In genomic region chr14:61151276-61151675, GRCh38 we compare ENCODE assay signal across 19 cellular contexts.
DNase-seq lines count a peak whose midpoint lies in the region; ATAC-seq and TF ChIP-seq lines count a peak whose summit lies in the region.
"Had no signal": no experiment of that assay in that cellular context is flagged by ENCODE, and none has a peak within 500 bp of the region (broad histone marks: within the 10 kb centered on the region; RNA-seq: fewer than 3 reads in every experiment).

No MANE protein-coding gene starts in this region.

- intact Hi-C loops in ascending aorta (cut with DNase I), result no loop called here

- DNase-seq in GM23248 (peak; percentile 24), ascending aorta (ENCODE audit: low spot score in 2 of 2) (no peak), foreskin fibroblast (peak; percentile 77 to 82), thoracic aorta (ENCODE audit: low spot score) (no peak), GM19238 (ENCODE audit: insufficient read length, low spot score) (no peak), right atrium auricular region (ENCODE audit: low spot score) (no peak), hepatocyte (ENCODE audit: low spot score) (no peak)
- DNase-seq in stimulated activated effector memory CD8-positive, alpha-beta T cell treated with anti-CD3 and anti-CD28 coated beads, Interleukin-12 subunit alpha, Interleukin-12 subunit beta, amount 100 ng/mL, for 72 hours (ENCODE audit: low spot score in 2 of 2), result no peak
- DNase-seq: DMS153, MM.1S, NCI-H1105, NCI-H1694 treated with DMSO at 0.1 percent for 48 hours, NCI-H446, NCI-H748 treated with DMSO at 0.1 percent for 48 hours, Right ventricle myocardium superior had no signal

- no peak overlapping the region; the same call in 1 of the 2 replicates for H3K27ac ChIP-seq in GM23248
- H3K27ac ChIP-seq in ascending aorta, result peak overlapping the region; percentile 88 to 92
- peak overlapping the region; percentile 87 to 91 for H3K27ac ChIP-seq in thoracic aorta
- H3K27ac ChIP-seq in right atrium auricular region, result no peak overlapping the region
- no peak overlapping the region for H3K27ac ChIP-seq in hepatocyte
- H3K27ac ChIP-seq: BLaER1 treated with 17β-estradiol and CSF1 and Interleukin-3, amounts not matched to agents 10 nM and 100 nM; HL-60; KMS-11 had no signal

- no peaks in the 10 kb centered on the region for H3K4me1 Mint-ChIP-seq in stimulated activated effector memory CD8-positive, alpha-beta T cell treated with anti-CD3 and anti-CD28 coated beads, Interleukin-12 subunit alpha, Interleukin-12 subunit beta, amount 100 ng/mL, for 72 hours

- no peak for TF ChIP-seq CTCF in ascending aorta (IDR thresholded peaks at IDR 0.05)
- TF ChIP-seq CTCF in foreskin fibroblast (IDR thresholded peaks at IDR 0.05; ENCODE audit: low read depth, low read length), result no peak
- TF ChIP-seq CTCF in thoracic aorta (IDR thresholded peaks at IDR 0.05), result no peak
- TF ChIP-seq CTCF in right atrium auricular region (IDR thresholded peaks at IDR 0.05), result no peak
- TF ChIP-seq CTCF in hepatocyte (IDR thresholded peaks at IDR 0.05; ENCODE audit: poor library complexity), result no peak

- H3K9me3 Mint-ChIP-seq in stimulated activated effector memory CD8-positive, alpha-beta T cell treated with anti-CD3 and anti-CD28 coated beads, Interleukin-12 subunit alpha, Interleukin-12 subunit beta, amount 100 ng/mL, for 72 hours, result no peaks in the 10 kb centered on the region

- H2AFZ ChIP-seq in GM23248, result no peak overlapping the region
- H2AFZ ChIP-seq in hepatocyte, result no peak overlapping the region

- H3K4me2 ChIP-seq in GM23248 (ENCODE audit: unreplicated experiment) (peak overlapping the region; percentile 9), hepatocyte (no peak overlapping the region)
- H3K4me2 ChIP-seq: BLaER1 treated with 17β-estradiol and CSF1 and Interleukin-3, amounts not matched to agents 10 nM and 100 nM; KMS-11 had no signal

- in situ Hi-C loops in GM23248 (cut with MboI), result no loop called here

- H3K36me3 ChIP-seq in GM23248 (ENCODE audit: low read depth), result no peaks in the 10 kb centered on the region
- no peaks in the 10 kb centered on the region for H3K36me3 ChIP-seq in ascending aorta
- H3K36me3 ChIP-seq in thoracic aorta, result no peaks in the 10 kb centered on the region
- no peaks in the 10 kb centered on the region for H3K36me3 ChIP-seq in right atrium auricular region
- H3K36me3 ChIP-seq in hepatocyte (replicated peaks; ENCODE audit: insufficient read depth, low read depth), result no peaks in the 10 kb centered on the region
- H3K36me3 ChIP-seq: BLaER1 treated with 17β-estradiol and CSF1 and Interleukin-3, amounts not matched to agents 10 nM and 100 nM had no signal

- H4K20me1 ChIP-seq in GM23248 (ENCODE audit: insufficient read depth) (no peaks in the 10 kb centered on the region), hepatocyte (ENCODE audit: insufficient read depth, poor library complexity, severe bottlenecking) (no peaks in the 10 kb centered on the region)
- H4K20me1 ChIP-seq: BLaER1 treated with 17β-estradiol and CSF1 and Interleukin-3, amounts not matched to agents 10 nM and 100 nM had no signal

- no peaks in the 10 kb centered on the region for H3K9me2 ChIP-seq in GM23248 (ENCODE audit: insufficient read depth)
- no peaks in the 10 kb centered on the region for H3K9me2 ChIP-seq in hepatocyte (replicated peaks; ENCODE audit: insufficient read depth)

- H3F3A ChIP-seq in GM23248 (ENCODE audit: insufficient read depth), result peaks cover 29% of the 10 kb centered on the region

- H3K4me1 ChIP-seq in GM23248 (ENCODE audit: insufficient read depth) (peaks cover 35% of the 10 kb centered on the region), ascending aorta (peaks cover 4 to 51% of the 10 kb centered on the region in 2 donors), thoracic aorta (ENCODE audit: control insufficient read depth in 1 of 2, low read depth in 2 of 2) (peaks cover 26 to 73% of the 10 kb centered on the region in 2 donors), right atrium auricular region (no peaks in the 10 kb centered on the region), hepatocyte (ENCODE audit: insufficient read depth) (peaks cover 6% of the 10 kb centered on the region)

- no peak overlapping the region for H3K27ac Mint-ChIP-seq in stimulated activated effector memory CD8-positive, alpha-beta T cell treated with anti-CD3 and anti-CD28 coated beads, Interleukin-12 subunit alpha, Interleukin-12 subunit beta, amount 100 ng/mL, for 72 hours

- H3K9me3 ChIP-seq in GM23248 (ENCODE audit: low read depth) (no peaks in the 10 kb centered on the region), ascending aorta (no peaks in the 10 kb centered on the region), thoracic aorta (no peaks in the 10 kb centered on the region), right atrium auricular region (no peaks in the 10 kb centered on the region), hepatocyte (ENCODE audit: low read depth) (no peaks in the 10 kb centered on the region)

- ATAC-seq in thoracic aorta (ENCODE audit: insufficient number of reproducible peaks, low FRiP score, low read depth), result peak; percentile 80
- no peak for ATAC-seq in stimulated activated effector memory CD8-positive, alpha-beta T cell treated with anti-CD3 and anti-CD28 coated beads, Interleukin-12 subunit alpha, Interleukin-12 subunit beta, amount 100 ng/mL, for 72 hours
- ATAC-seq: Panc1 had no signal

- H3K4me3 Mint-ChIP-seq in stimulated activated effector memory CD8-positive, alpha-beta T cell treated with anti-CD3 and anti-CD28 coated beads, Interleukin-12 subunit alpha, Interleukin-12 subunit beta, amount 100 ng/mL, for 72 hours, result no peak overlapping the region

- H3K4me3 ChIP-seq in GM23248 (no peak overlapping the region), ascending aorta (no peak overlapping the region), foreskin fibroblast (ENCODE audit: low read depth in 1 of 2, low read length in 2 of 2) (no peak overlapping the region), thoracic aorta (no peak overlapping the region), right atrium auricular region (no peak overlapping the region), hepatocyte (no peak overlapping the region)
- H3K4me3 ChIP-seq: BLaER1 treated with 17β-estradiol and CSF1 and Interleukin-3, amounts not matched to agents 10 nM and 100 nM had no signal

- WGBS in GM23248 (ENCODE audit: low coverage in 1 of 2, low lambda C conversion rate in 2 of 2, missing lambda C conversion rate in 2 of 2), 2 experiments, result 59 to 62% methylated on average over 3 of the region's 3 CpGs
- 97% methylated on average over 3 of the region's 3 CpGs for WGBS in hepatocyte (ENCODE audit: low lambda C conversion rate, missing lambda C conversion rate)

- H3K27me3 ChIP-seq in GM23248 (replicated peaks; ENCODE audit: insufficient read depth) (no peaks in the 10 kb centered on the region), ascending aorta (no peaks in the 10 kb centered on the region), thoracic aorta (replicated peaks; ENCODE audit: insufficient read depth) (no peaks in the 10 kb centered on the region), right atrium auricular region (no peaks in the 10 kb centered on the region), hepatocyte (no peaks in the 10 kb centered on the region)
- H3K27me3 ChIP-seq: BLaER1 treated with 17β-estradiol and CSF1 and Interleukin-3, amounts not matched to agents 10 nM and 100 nM had no signal

- H3K79me2 ChIP-seq in GM23248 (ENCODE audit: insufficient read depth), result no peaks in the 10 kb centered on the region
- no peaks in the 10 kb centered on the region for H3K79me2 ChIP-seq in hepatocyte

- no peaks in the 10 kb centered on the region for H3K36me3 Mint-ChIP-seq in stimulated activated effector memory CD8-positive, alpha-beta T cell treated with anti-CD3 and anti-CD28 coated beads, Interleukin-12 subunit alpha, Interleukin-12 subunit beta, amount 100 ng/mL, for 72 hours

- H3K9ac ChIP-seq in GM23248, result no peak overlapping the region
- H3K9ac ChIP-seq: BLaER1 treated with 17β-estradiol and CSF1 and Interleukin-3, amounts not matched to agents 10 nM and 100 nM; KMS-11 had no signal

Comparison
In these comparisons a context has a peak if more than half of its experiments do, and no peak if none do; other contexts are left out.
1. DNase-seq: peak in GM23248 (single experiment) and foreskin fibroblast (2 of 2); none in ascending aorta (0 of 2), thoracic aorta (single experiment), GM19238 (single experiment), right atrium auricular region (single experiment), stimulated activated effector memory CD8-positive, alpha-beta T cell treated with anti-CD3 and anti-CD28 coated beads, Interleukin-12 subunit alpha, Interleukin-12 subunit beta, amount 100 ng/mL, for 72 hours (0 of 2) and hepatocyte (single experiment).
2. H3K27ac ChIP-seq: peak in ascending aorta (2 of 2) and thoracic aorta (2 of 2); none in GM23248 (single experiment), right atrium auricular region (0 of 2) and hepatocyte (single experiment).